In the genomic region with DNA sequence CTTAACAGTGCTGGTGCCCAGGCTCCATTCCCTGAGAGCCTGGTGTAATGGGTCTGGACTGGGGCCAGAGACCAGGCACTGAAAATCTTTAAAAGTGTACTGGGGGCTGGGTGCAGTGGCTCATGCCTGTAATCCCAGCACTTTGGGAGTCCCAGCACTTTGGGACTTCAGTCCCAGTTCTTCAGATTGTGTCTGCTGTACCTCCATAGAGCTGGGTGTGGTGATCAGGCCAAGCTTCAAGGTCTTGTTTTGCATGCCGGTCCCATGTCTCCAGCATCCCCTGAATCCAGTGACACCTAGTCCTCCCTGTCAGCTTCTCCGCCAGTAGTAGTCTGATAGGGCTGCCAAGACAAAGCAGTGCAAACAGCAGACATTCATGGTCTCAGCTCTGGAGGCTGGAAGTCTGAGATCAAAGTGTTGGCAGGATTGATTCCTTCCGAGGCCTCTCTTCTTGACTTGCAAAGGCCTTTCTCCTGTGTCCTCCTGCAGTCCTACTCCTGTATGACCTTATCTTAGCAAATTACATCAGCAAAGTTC, we compare ENCODE assay signal across 17 cellular contexts.
DNase-seq lines count a peak whose midpoint lies in the region; ATAC-seq, FAIRE-seq and TF ChIP-seq lines count a peak whose summit lies in the region.
"Had no signal": no experiment of that assay in that cellular context is flagged by ENCODE, and none has a peak within 500 bp of the region (broad histone marks: within the 10 kb centered on the region; RNA-seq: fewer than 3 reads in every experiment).

No MANE protein-coding gene starts in this region.

- no peak for TF ChIP-seq CTCF in GM12878 (IDR thresholded peaks at IDR 0.05 in 2 of 3, conservative IDR thresholded peaks at IDR 0.05 in 1 of 3; ENCODE audit: control insufficient read depth in 2 of 3, extremely low read depth in 1 of 3, insufficient read depth in 1 of 3, low read depth in 3 of 3, low read length in 3 of 3)
- TF ChIP-seq CTCF in neural crest cell (conservative IDR thresholded peaks at IDR 0.05): no peak
- no peak for TF ChIP-seq CTCF in tibial artery (IDR thresholded peaks at IDR 0.05)

- no peak overlapping the region for H3K4me3 Mint-ChIP-seq in neural crest cell
- H3K4me3 Mint-ChIP-seq: CD4-positive, alpha-beta memory T cell had no signal

- POLR2A ChIA-PET in GM12878 (lab: Charles Lee): no interaction called here

- H3K79me1 ChIP-seq in mesenchymal stem cell (replicated peaks; ENCODE audit: low read length, poor library complexity, severe bottlenecking): no peaks in the 10 kb centered on the region

- H4K91ac ChIP-seq in mesenchymal stem cell (ENCODE audit: low read length): no peak overlapping the region

- no peak overlapping the region for H4K8ac ChIP-seq in mesenchymal stem cell (ENCODE audit: low read length)

- intact Hi-C loops in GM12878 (cut with micrococcal nuclease; ENCODE audit: unreplicated experiment): loop anchor here (10.0 kb wide), 1 partner anchor 175 kb away; no protein-coding TSS in a partner anchor
- intact Hi-C loops in tibial artery (cut with DNase I; ENCODE audit: low total_unique reads): loop anchor here (10.0 kb wide), 1 partner anchor 775 kb away; no protein-coding TSS in a partner anchor

- H3K36me3 ChIP-seq in GM12878 (ENCODE audit: control insufficient read depth in 2 of 2, insufficient read depth in 2 of 2, low read length in 1 of 2): no peaks in the 10 kb centered on the region
- H3K36me3 ChIP-seq in mesenchymal stem cell (ENCODE audit: control insufficient read depth in 1 of 2, insufficient read depth in 2 of 2, low read depth in 1 of 2, low read length in 2 of 2): no peaks in the 10 kb centered on the region
- no peaks in the 10 kb centered on the region for H3K36me3 ChIP-seq in tibial artery
- H3K36me3 ChIP-seq: BE2C had no signal

- H3K4me3 ChIP-seq in GM12878 (peak overlapping the region; percentile 36; the same call in 1 of the 2 replicates), mesenchymal stem cell (ENCODE audit: insufficient read depth in 1 of 2, low read depth in 1 of 2, low read length in 2 of 2) (no peak overlapping the region), tibial artery (no peak overlapping the region)

- no peak for TF ChIP-seq RAD21 in GM12878 (IDR thresholded peaks at IDR 0.05; ENCODE audit: insufficient read depth, low read depth, low read length)

- H3K27me3 ChIP-seq in GM12878 (replicated peaks in 1 of 2; ENCODE audit: control insufficient read depth in 2 of 2, insufficient read depth in 2 of 2, low read length in 1 of 2) (no peaks in the 10 kb centered on the region; a peak in 1 of 4 replicates), mesenchymal stem cell (ENCODE audit: control insufficient read depth in 1 of 2, insufficient read depth in 1 of 2, low read length in 2 of 2) (no peaks in the 10 kb centered on the region), tibial artery (peaks cover 0 to 20% of the 10 kb centered on the region in 2 donors)
- H3K27me3 ChIP-seq: BE2C had no signal

- H3K27ac ChIP-seq in GM12878 (ENCODE audit: control insufficient read depth, insufficient read depth): no peak overlapping the region
- H3K27ac ChIP-seq in mesenchymal stem cell (ENCODE audit: low read length, poor library complexity, severe bottlenecking): no peak overlapping the region
- H3K27ac ChIP-seq in tibial artery: no peak overlapping the region
- H3K27ac ChIP-seq: C4-2B had no signal

- H2AK5ac ChIP-seq in mesenchymal stem cell (ENCODE audit: low read length, severe bottlenecking): no peak overlapping the region

- no peaks in the 10 kb centered on the region for H4K20me1 ChIP-seq in GM12878 (ENCODE audit: control insufficient read depth, insufficient read depth)

- no peak overlapping the region for H2BK12ac ChIP-seq in mesenchymal stem cell (ENCODE audit: low read length in 2 of 2)

- H2BK120ac ChIP-seq in mesenchymal stem cell (ENCODE audit: low read depth, low read length): no peak overlapping the region

- RAD21 ChIA-PET in GM12878 (lab: Charles Lee; ENCODE audit: unreplicated experiment): no interaction called here

- SMC1A ChIA-PET in GM12878 (lab: Charles Lee; ENCODE audit: uncharacterized antibody, unreplicated experiment): interaction anchor here (1.0 kb wide), 1 partner anchor 1312 kb away, joined by 3 read pairs; no protein-coding TSS in a partner anchor

- H3K4me1 ChIP-seq in GM12878 (ENCODE audit: control insufficient read depth, insufficient read depth, low read length) (peaks cover 8% of the 10 kb centered on the region), mesenchymal stem cell (ENCODE audit: control insufficient read depth, insufficient read depth, low read depth, low read length) (peaks cover 5% of the 10 kb centered on the region), tibial artery (no peaks in the 10 kb centered on the region)
- H3K4me1 ChIP-seq: BE2C had no signal

- CTCF ChIA-PET in GM12878 (lab: Yijun Ruan, JAX): interaction anchor here (0.6 kb wide), 1 partner anchor 817 kb away, joined by 3 read pairs; no protein-coding TSS in a partner anchor

- no TSS peak for BruUV-seq in GM12878 (replicated peaks; lab: Mats Ljungman, UMichigan)

- no peak overlapping the region for H3K18ac ChIP-seq in mesenchymal stem cell (ENCODE audit: low read depth in 1 of 2, low read length in 2 of 2)

- no peak overlapping the region for H2BK15ac ChIP-seq in mesenchymal stem cell (ENCODE audit: low read depth, poor library complexity, severe bottlenecking)

- no peaks in the 10 kb centered on the region for H3K36me3 Mint-ChIP-seq in neural crest cell (ENCODE audit: low read depth)
- H3K36me3 Mint-ChIP-seq: CD4-positive, alpha-beta memory T cell had no signal

- no peak overlapping the region for H2BK5ac ChIP-seq in mesenchymal stem cell (ENCODE audit: low read depth, low read length, poor library complexity, severe bottlenecking)

- no peaks in the 10 kb centered on the region for H3K9me3 ChIP-seq in GM12878 (replicated peaks; ENCODE audit: control insufficient read depth, insufficient read depth, low read length)
- no peaks in the 10 kb centered on the region for H3K9me3 ChIP-seq in mesenchymal stem cell (ENCODE audit: control insufficient read depth, low read length)
- H3K9me3 ChIP-seq in tibial artery: no peaks in the 10 kb centered on the region

- in situ Hi-C loops in GM12878 (cut with MboI): loop anchor here (5.0 kb wide), 1 partner anchor 822 kb away; no protein-coding TSS in a partner anchor

- no peak for TF ChIP-seq POLR2A in GM12878 (IDR thresholded peaks at IDR 0.05; ENCODE audit: low read depth, low read length)

- no peak overlapping the region for H3K23ac ChIP-seq in mesenchymal stem cell (ENCODE audit: low read length in 2 of 2)

- H3K4me2 ChIP-seq in GM12878 (ENCODE audit: control insufficient read depth, insufficient read depth): peak overlapping the region; percentile 67
- H3K4me2 ChIP-seq in mesenchymal stem cell (ENCODE audit: low read length, poor library complexity, severe bottlenecking): no peak overlapping the region

- H2AFZ ChIP-seq in GM12878 (ENCODE audit: control insufficient read depth, low read depth, low read length): no peak overlapping the region
- no peak overlapping the region for H2AFZ ChIP-seq in mesenchymal stem cell (ENCODE audit: low read depth, low read length)

- no peak for TF ChIP-seq EP300 in GM12878 (IDR thresholded peaks at IDR 0.05; ENCODE audit: borderline replicate concordance in 1 of 2, control insufficient read depth in 1 of 2, low read depth in 2 of 2, low read length in 2 of 2)

- FAIRE-seq in GM12878 (lab: Jason Lieb, UNC): peak; percentile 52
- FAIRE-seq: A204.1, G401.6 had no signal

- H3K9me3 Mint-ChIP-seq in neural crest cell: peaks cover 6% of the 10 kb centered on the region
- H3K9me3 Mint-ChIP-seq: CD4-positive, alpha-beta memory T cell had no signal

- 84% methylated on average over 3 of the region's 3 CpGs for WGBS in GM12878 (ENCODE audit: insufficient coverage, insufficient replicate concordance, low lambda C conversion rate, missing lambda C conversion rate)
- 95% methylated on average over 2 of the region's 3 CpGs for WGBS in mesenchymal stem cell

- peak overlapping the region; percentile 47 for H3K27ac Mint-ChIP-seq in neural crest cell (ENCODE audit: unreplicated experiment)
- H3K27ac Mint-ChIP-seq: CD4-positive, alpha-beta memory T cell had no signal

- no peak overlapping the region for H3K4ac ChIP-seq in mesenchymal stem cell (ENCODE audit: low read depth in 1 of 2, low read length in 2 of 2)

- DNase-seq in GM12878 (ENCODE audit: low read depth, low spot score) (no peak), neural crest cell (ENCODE audit: low read depth, low spot score) (no peak), mesenchymal stem cell (no peak), cerebellar nuclear complex (lab: John Stamatoyannopoulos, UW) (no peak), tibial artery (no peak)
- DNase-seq: BE2C; CD4-positive, alpha-beta memory T cell; DMS79; EL; IMR-90; KBM-7 had no signal

- H3K14ac ChIP-seq in mesenchymal stem cell (ENCODE audit: low read length in 2 of 2): no peak overlapping the region

- ATAC-seq in GM18867 (IDR thresholded peaks at IDR 0.05; ENCODE audit: unreplicated experiment) (peak; percentile 7), HG03439 (IDR thresholded peaks at IDR 0.05; ENCODE audit: unreplicated experiment) (peak; percentile 13), GM12878 (no peak)
- ATAC-seq: HCT116 had no signal

- no peaks in the 10 kb centered on the region for H3K79me2 ChIP-seq in GM12878 (ENCODE audit: control insufficient read depth, insufficient read depth, low read length)

- no peaks in the 10 kb centered on the region for H3K4me1 Mint-ChIP-seq in neural crest cell
- H3K4me1 Mint-ChIP-seq: CD4-positive, alpha-beta memory T cell had no signal

- H3K27me3 Mint-ChIP-seq in neural crest cell (ENCODE audit: low read depth): no peaks in the 10 kb centered on the region

- H3K9ac ChIP-seq in GM12878 (ENCODE audit: control insufficient read depth, insufficient read depth, low read length): no peak overlapping the region
- H3K9ac ChIP-seq in mesenchymal stem cell (ENCODE audit: low read length): no peak overlapping the region

TF ChIP-seq in GM12878, 131 proteins besides CTCF, POLR2A, EP300 and RAD21 (continues in another document):
- no peak for TF ChIP-seq TCF12 (IDR thresholded peaks at IDR 0.05; ENCODE audit: low read depth, low read length)
- TF ChIP-seq MEF2B (IDR thresholded peaks at IDR 0.05; ENCODE audit: partially characterized antibody, poor library complexity, severe bottlenecking): no peak
- TF ChIP-seq CREM (IDR thresholded peaks at IDR 0.05; ENCODE audit: low read depth): no peak
- no peak for TF ChIP-seq LARP7 (IDR thresholded peaks at IDR 0.05)
- no peak for TF ChIP-seq KDM1A (IDR thresholded peaks at IDR 0.05; ENCODE audit: borderline replicate concordance)
